1 cellular context compared by ENCODE assay signal in the genomic region with DNA sequence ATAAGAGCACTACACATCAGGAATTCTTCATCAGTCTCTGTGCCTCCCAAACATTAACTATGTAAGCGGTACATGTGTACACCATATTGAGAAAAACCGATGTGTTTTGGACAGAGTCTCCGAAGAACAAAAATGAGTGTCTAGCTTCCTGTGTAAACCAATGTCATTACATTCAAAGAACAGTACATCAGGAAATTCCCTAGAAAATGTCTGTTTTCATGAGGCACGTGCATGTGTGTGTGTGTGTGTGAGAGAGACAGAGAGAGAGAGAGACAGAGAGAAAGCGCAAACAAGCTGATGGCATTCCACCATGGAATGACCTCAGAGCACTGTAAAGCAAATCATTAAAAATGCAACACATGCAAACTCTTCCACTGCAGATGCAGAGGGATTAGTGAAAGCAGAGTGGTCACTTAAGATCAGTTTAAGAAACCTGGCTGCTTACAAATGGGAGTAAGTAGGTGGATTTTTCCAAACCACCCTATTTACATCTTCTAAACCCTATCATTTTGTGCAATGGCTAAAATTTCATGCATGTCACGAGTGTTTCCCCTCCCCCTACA.
TF ChIP-seq lines count a peak whose summit lies in the region.

No MANE protein-coding gene starts in this region.

TF ChIP-seq in IMR-90, 13 proteins besides CTCF, POLR2A, EP300 and RAD21:
- TF ChIP-seq ELK1 (IDR thresholded peaks at IDR 0.05; ENCODE audit: borderline replicate concordance, low read depth, low read length) (no peak), RFX5 (IDR thresholded peaks at IDR 0.05; ENCODE audit: low read depth, low read length) (no peak), NFE2L2 (IDR thresholded peaks at IDR 0.05; ENCODE audit: low read depth, low read length) (no peak), FOS (IDR thresholded peaks at IDR 0.05; ENCODE audit: low read depth, low read length) (no peak), CEBPB (IDR thresholded peaks at IDR 0.05; ENCODE audit: low read depth, low read length) (no peak), MAZ (IDR thresholded peaks at IDR 0.05; ENCODE audit: borderline replicate concordance, low read depth, low read length) (no peak), SMC3 (IDR thresholded peaks at IDR 0.05; ENCODE audit: low read depth, low read length) (no peak), RCOR1 (IDR thresholded peaks at IDR 0.05; ENCODE audit: insufficient replicate concordance, low read length) (no peak), MXI1 (IDR thresholded peaks at IDR 0.05; ENCODE audit: borderline replicate concordance, low read depth, low read length) (0 out of 2 replicates have a peak, but pooled peaks have one; percentile 43), BHLHE40 (IDR thresholded peaks at IDR 0.05; ENCODE audit: low read depth, low read length) (peak; percentile 99), USF2 (IDR thresholded peaks at IDR 0.05; ENCODE audit: low read depth, low read length) (no peak), CHD1 (IDR thresholded peaks at IDR 0.05; ENCODE audit: low read depth, low read length) (no peak), MAFK (IDR thresholded peaks at IDR 0.05; ENCODE audit: low read depth, low read length) (0 out of 2 replicates have a peak, but pooled peaks have one; percentile 42)
TF ChIP-seq in IMR-90: peak in this region for 3.
